ENCODE assay signal across 8 cellular contexts in the genomic region with DNA sequence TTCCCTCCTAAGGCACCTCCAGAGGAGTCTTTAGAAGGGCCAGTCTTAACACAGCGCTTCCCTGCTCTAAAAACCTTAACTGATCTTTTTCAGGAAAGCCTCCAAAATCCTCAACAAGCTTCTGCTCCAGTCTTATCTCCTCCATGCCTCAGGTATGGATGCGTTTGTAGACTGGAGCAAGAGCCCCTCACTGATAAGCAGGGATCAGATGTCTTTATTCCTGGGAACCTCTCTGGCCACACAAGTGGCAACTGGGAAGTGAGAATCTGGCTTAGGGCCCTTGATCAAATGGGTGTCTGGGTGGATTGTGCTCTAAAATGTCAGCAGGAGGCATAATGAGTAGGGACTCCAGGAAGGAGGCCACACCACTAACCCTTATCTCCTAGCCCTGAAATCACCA. TPM values are rescaled to one million over a fixed set of nuclear protein-coding genes. Genes with fewer than 3 reads are reported as not detected.
DNase-seq lines count a peak whose midpoint lies in the region; ATAC-seq, FAIRE-seq and TF ChIP-seq lines count a peak whose summit lies in the region.

No MANE protein-coding gene starts in this region.

- peak overlapping the region; percentile 85 for H3K4me3 Mint-ChIP-seq in WTC11

- H4K20me1 ChIP-seq in GM23248 (ENCODE audit: insufficient read depth): no peaks in the 10 kb centered on the region; the same call in 1 of the 2 replicates

- no peak overlapping the region for H3K27ac Mint-ChIP-seq in WTC11

- H3K4me1 ChIP-seq in A673 (ENCODE audit: insufficient read depth, low read length, poor library complexity, severe bottlenecking) (peaks cover 10% of the 10 kb centered on the region), GM23248 (ENCODE audit: insufficient read depth) (peaks cover 5% of the 10 kb centered on the region; the same call in 1 of the 2 replicates), kidney (ENCODE audit: control insufficient read depth in 1 of 2, insufficient read depth in 1 of 2, low read depth in 1 of 2, low read length in 2 of 2) (no peaks in the 10 kb centered on the region), adrenal gland (replicated peaks in 1 of 2) (peaks cover 0 to 13% of the 10 kb centered on the region in 2 donors)

- peak overlapping the region; percentile 86; the same call in 1 of the 2 replicates for H2AFZ ChIP-seq in GM23248

- intact Hi-C loops in A673 (cut with micrococcal nuclease; ENCODE audit: unreplicated experiment): no loop called here
- intact Hi-C loops in kidney (cut with DNase I): no loop called here
- intact Hi-C loops in adrenal gland (cut with DNase I): no loop called here

- H3K36me3 ChIP-seq in A673 (ENCODE audit: insufficient read depth, low read length, poor library complexity, severe bottlenecking): no peaks in the 10 kb centered on the region
- no peaks in the 10 kb centered on the region for H3K36me3 ChIP-seq in GM23248 (ENCODE audit: low read depth)
- H3K36me3 ChIP-seq in kidney (ENCODE audit: control insufficient read depth in 1 of 2, insufficient read depth in 2 of 2, low read length in 2 of 2): no peaks in the 10 kb centered on the region
- H3K36me3 ChIP-seq in adrenal gland (replicated peaks in 1 of 2): no peaks in the 10 kb centered on the region

- peaks cover 23% of the 10 kb centered on the region for H3K27me3 Mint-ChIP-seq in WTC11 (ENCODE audit: low read depth)

- H3K9me3 Mint-ChIP-seq in WTC11: no peaks in the 10 kb centered on the region

- H3K9ac ChIP-seq in GM23248: peak overlapping the region; percentile 76
- H3K9ac ChIP-seq in kidney (ENCODE audit: low read length in 2 of 2): no peak overlapping the region

- DNase-seq in A673 (ENCODE audit: low spot score): no peak
- peak; percentile 3 for DNase-seq in GM23248
- DNase-seq in WTC11 (ENCODE audit: low spot score): no peak
- no peak for DNase-seq in kidney
- no peak for DNase-seq in adrenal gland

- H3K9me2 ChIP-seq in GM23248 (ENCODE audit: insufficient read depth): no peaks in the 10 kb centered on the region

- H3F3A ChIP-seq in GM23248 (ENCODE audit: insufficient read depth): peaks cover 19% of the 10 kb centered on the region; the same call in 1 of the 2 replicates

- no peak overlapping the region for H3K27ac ChIP-seq in A673 (ENCODE audit: low read depth, low read length, poor library complexity, severe bottlenecking)
- H3K27ac ChIP-seq in GM23248: no peak overlapping the region
- no peak overlapping the region for H3K27ac ChIP-seq in kidney (ENCODE audit: low read depth in 2 of 2, low read length in 2 of 2)
- H3K27ac ChIP-seq in adrenal gland: peak overlapping the region in 1 of 5 donors; percentile 64

- ATAC-seq in WTC11 (no peak), HG03378 (IDR thresholded peaks at IDR 0.05; ENCODE audit: unreplicated experiment) (no peak), HG02571 (IDR thresholded peaks at IDR 0.05; ENCODE audit: unreplicated experiment) (no peak), GM21825 (IDR thresholded peaks at IDR 0.05; ENCODE audit: unreplicated experiment) (no peak)

- in situ Hi-C loops in GM23248 (cut with MboI): no loop called here

- POLR2A ChIA-PET in A673 (lab: Charles Lee; ENCODE audit: low non-redundant PET): interaction anchor here (0.5 kb wide), 1 partner anchor 29 kb away, joined by 6 read pairs; no protein-coding TSS in a partner anchor
- POLR2A ChIA-PET in WTC11 (lab: Charles Lee): no interaction called here

- H3K4me1 Mint-ChIP-seq in WTC11: peaks cover 20% of the 10 kb centered on the region

- CTCF ChIA-PET in A673 (lab: Charles Lee) (no interaction called here), WTC11 (lab: Charles Lee) (interaction anchor here (0.6 kb wide), 2 partner anchors 20 to 104 kb away, joined by 3 read pairs; no protein-coding TSS in a partner anchor)

- no peak for FAIRE-seq in kidney (lab: Jason Lieb, UNC)

- TF ChIP-seq POLR2A in adrenal gland (IDR thresholded peaks at IDR 0.05): no peak

- peaks cover 5% of the 10 kb centered on the region for H3K27me3 ChIP-seq in A673 (replicated peaks; ENCODE audit: insufficient read depth, low read depth, low read length, poor library complexity)
- H3K27me3 ChIP-seq in GM23248 (replicated peaks; ENCODE audit: insufficient read depth): no peaks in the 10 kb centered on the region
- H3K27me3 ChIP-seq in adrenal gland: no peaks in the 10 kb centered on the region

- no peaks in the 10 kb centered on the region for H3K9me3 ChIP-seq in A673 (ENCODE audit: low read depth, low read length, poor library complexity, severe bottlenecking)
- H3K9me3 ChIP-seq in GM23248 (ENCODE audit: low read depth): no peaks in the 10 kb centered on the region
- H3K9me3 ChIP-seq in kidney (ENCODE audit: control insufficient read depth in 1 of 2, low read length in 2 of 2): no peaks in the 10 kb centered on the region
- no peaks in the 10 kb centered on the region for H3K9me3 ChIP-seq in adrenal gland (replicated peaks in 1 of 3)

- peak overlapping the region; percentile 77 for H3K4me2 ChIP-seq in GM23248 (ENCODE audit: unreplicated experiment)

- H3K36me3 Mint-ChIP-seq in WTC11: no peaks in the 10 kb centered on the region

- peaks cover 56% of the 10 kb centered on the region for H3K79me2 ChIP-seq in GM23248 (ENCODE audit: insufficient read depth)

- 92 to 96% methylated on average over 2 of the region's 2 CpGs for WGBS in GM23248 (ENCODE audit: low coverage in 1 of 2, low lambda C conversion rate in 2 of 2, missing lambda C conversion rate in 2 of 2), 2 experiments
- WGBS in adrenal gland, 4 donors: 67 to 100% (median 74%) methylated on average over 1 to 2 of the region's 2 CpGs

- TF ChIP-seq CTCF in A673 (conservative IDR thresholded peaks at IDR 0.05; ENCODE audit: low read depth, low read length) (no peak), WTC11 (IDR thresholded peaks at IDR 0.05) (no peak), kidney (IDR thresholded peaks at IDR 0.05; ENCODE audit: borderline replicate concordance, extremely low read depth, insufficient read depth) (no peak), adrenal gland (IDR thresholded peaks at IDR 0.05) (no peak)

- H3K4me3 ChIP-seq in A673 (ENCODE audit: low read depth, low read length, poor library complexity, severe bottlenecking): peak overlapping the region; percentile 51
- H3K4me3 ChIP-seq in GM23248: peak overlapping the region; percentile 79
- H3K4me3 ChIP-seq in kidney (ENCODE audit: low read length in 2 of 2): peak overlapping the region; percentile 14 to 83
- peak overlapping the region in 1 of 4 donors; percentile 88 for H3K4me3 ChIP-seq in adrenal gland

- BruUV-seq in A673 (replicated peaks; lab: Mats Ljungman, UMichigan): TSS peak; percentile 40

TF ChIP-seq in WTC11, 78 proteins besides CTCF, POLR2A, EP300 and RAD21 (continues in another document):
- TF ChIP-seq ETV6 (CRISPR knock-in tag; IDR thresholded peaks at IDR 0.05) (no peak), NR1H2 (CRISPR knock-in tag; IDR thresholded peaks at IDR 0.05) (no peak), CREM (CRISPR knock-in tag; IDR thresholded peaks at IDR 0.05) (no peak), NFYB (CRISPR knock-in tag; conservative IDR thresholded peaks at IDR 0.05; ENCODE audit: low read depth) (no peak), NR3C1 (CRISPR knock-in tag; conservative IDR thresholded peaks at IDR 0.05; ENCODE audit: low read depth) (no peak), ZNF219 (CRISPR knock-in tag; IDR thresholded peaks at IDR 0.05; ENCODE audit: borderline replicate concordance) (no peak), CREB1 (CRISPR knock-in tag; IDR thresholded peaks at IDR 0.05) (no peak), TEAD1 (CRISPR knock-in tag; IDR thresholded peaks at IDR 0.05) (no peak), ZBTB21 (CRISPR knock-in tag; IDR thresholded peaks at IDR 0.05; ENCODE audit: borderline replicate concordance) (no peak)
- TF ChIP-seq, protein P1, sequence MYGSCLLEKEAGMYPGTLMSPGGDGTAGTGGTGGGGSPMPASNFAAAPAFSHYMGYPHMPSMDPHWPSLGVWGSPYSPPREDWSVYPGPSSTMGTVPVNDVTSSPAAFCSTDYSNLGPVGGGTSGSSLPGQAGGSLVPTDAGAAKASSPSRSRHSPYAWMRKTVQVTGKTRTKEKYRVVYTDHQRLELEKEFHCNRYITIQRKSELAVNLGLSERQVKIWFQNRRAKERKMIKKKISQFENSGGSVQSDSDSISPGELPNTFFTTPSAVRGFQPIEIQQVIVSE (CRISPR knock-in tag; IDR thresholded peaks at IDR 0.05; ENCODE audit: borderline replicate concordance): no peak
- TF ChIP-seq, protein P2, sequence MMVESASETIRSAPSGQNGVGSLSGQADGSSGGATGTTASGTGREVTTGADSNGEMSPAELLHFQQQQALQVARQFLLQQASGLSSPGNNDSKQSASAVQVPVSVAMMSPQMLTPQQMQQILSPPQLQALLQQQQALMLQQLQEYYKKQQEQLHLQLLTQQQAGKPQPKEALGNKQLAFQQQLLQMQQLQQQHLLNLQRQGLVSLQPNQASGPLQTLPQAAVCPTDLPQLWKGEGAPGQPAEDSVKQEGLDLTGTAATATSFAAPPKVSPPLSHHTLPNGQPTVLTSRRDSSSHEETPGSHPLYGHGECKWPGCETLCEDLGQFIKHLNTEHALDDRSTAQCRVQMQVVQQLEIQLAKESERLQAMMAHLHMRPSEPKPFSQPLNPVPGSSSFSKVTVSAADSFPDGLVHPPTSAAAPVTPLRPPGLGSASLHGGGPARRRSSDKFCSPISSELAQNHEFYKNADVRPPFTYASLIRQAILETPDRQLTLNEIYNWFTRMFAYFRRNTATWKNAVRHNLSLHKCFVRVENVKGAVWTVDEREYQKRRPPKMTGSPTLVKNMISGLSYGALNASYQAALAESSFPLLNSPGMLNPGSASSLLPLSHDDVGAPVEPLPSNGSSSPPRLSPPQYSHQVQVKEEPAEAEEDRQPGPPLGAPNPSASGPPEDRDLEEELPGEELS (CRISPR knock-in tag; IDR thresholded peaks at IDR 0.05): no peak
- TF ChIP-seq, protein P3, sequence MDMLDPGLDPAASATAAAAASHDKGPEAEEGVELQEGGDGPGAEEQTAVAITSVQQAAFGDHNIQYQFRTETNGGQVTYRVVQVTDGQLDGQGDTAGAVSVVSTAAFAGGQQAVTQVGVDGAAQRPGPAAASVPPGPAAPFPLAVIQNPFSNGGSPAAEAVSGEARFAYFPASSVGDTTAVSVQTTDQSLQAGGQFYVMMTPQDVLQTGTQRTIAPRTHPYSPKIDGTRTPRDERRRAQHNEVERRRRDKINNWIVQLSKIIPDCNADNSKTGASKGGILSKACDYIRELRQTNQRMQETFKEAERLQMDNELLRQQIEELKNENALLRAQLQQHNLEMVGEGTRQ (CRISPR knock-in tag; IDR thresholded peaks at IDR 0.05): no peak

RNA-seq across cellular contexts. Expression of a gene that starts 1.4 kb away (rescaled TPM):
- total RNA-seq in A673 (2021) (6.4 and 7.9 TPM in 2 replicates), WTC11 (2021) (7.1 to 8.2 TPM (median 7.7 TPM) in 3 replicates), kidney (10.4 TPM), adrenal gland (1 to 10 TPM; 3.1 to 6.5 (median 5.2) TPM)
- total RNA-seq in GM23248 (2014; rRNA removed; shearing (Covaris generic)): 5.3 and 5.6 TPM in 2 replicates
- polyA plus RNA-seq in GM23248 (2016; fragmentation: Nextera tagmentation; extraction: Ambion mirVana) (6.8 and 8.5 TPM in 2 replicates), kidney (ENCODE audit: insufficient read depth, low read depth, low replicate concordance) (1.8 TPM), adrenal gland (1 to 10 TPM; 1.3 to 8.3 (median 1.9) TPM)
